In the genomic region with DNA sequence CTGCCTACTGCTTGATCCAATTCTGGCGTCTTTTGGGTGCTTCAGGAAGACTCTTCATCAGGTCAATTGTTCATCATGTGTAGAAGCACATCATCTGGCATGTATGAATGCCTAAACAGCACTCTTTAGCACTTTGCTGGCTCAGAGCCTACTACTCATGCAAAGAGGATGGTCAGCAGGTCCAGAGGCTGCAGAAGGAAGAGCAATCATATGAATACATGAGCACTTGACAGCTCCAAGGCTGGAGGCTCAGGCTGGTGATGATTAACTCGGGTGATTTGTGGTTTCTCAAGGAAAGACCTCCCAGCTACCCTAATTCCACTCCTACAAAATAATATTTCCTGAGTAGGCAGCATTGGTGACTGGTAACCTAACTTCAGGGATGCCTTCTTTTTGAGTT, we compare ENCODE assay signal across 21 cellular contexts.
DNase-seq lines count a peak whose midpoint lies in the region; ATAC-seq and TF ChIP-seq lines count a peak whose summit lies in the region.
"Had no signal": no experiment of that assay in that cellular context is flagged by ENCODE, and none has a peak within 500 bp of the region (broad histone marks: within the 10 kb centered on the region; RNA-seq: fewer than 3 reads in every experiment).

No MANE protein-coding gene starts in this region.

- H3K36me3 ChIP-seq in colonic mucosa: no peaks in the 10 kb centered on the region
- H3K36me3 ChIP-seq: BLaER1 had no signal

- H3K4me3 ChIP-seq in colonic mucosa: no peak overlapping the region
- H3K4me3 ChIP-seq: BLaER1 had no signal

- TF ChIP-seq CTCF in colonic mucosa (IDR thresholded peaks at IDR 0.05): no peak

- H3K4me1 ChIP-seq in colonic mucosa: no peaks in the 10 kb centered on the region
- H3K4me1 ChIP-seq: BLaER1 had no signal

- peak; percentile 2 for DNase-seq in DMS53 (lab: John Stamatoyannopoulos, UW)
- DNase-seq in DMS53 treated with DMSO at 0.1 percent for 48 hours (lab: John Stamatoyannopoulos, UW; ENCODE audit: unreplicated experiment): no peak
- peak; percentile 7 for DNase-seq in NCI-H2029 treated with DMSO at 0.1 percent for 48 hours (lab: John Stamatoyannopoulos, UW)
- peak; percentile 93 for DNase-seq in glomerular visceral epithelial cell (ENCODE audit: extremely low spot score)
- DNase-seq in DMS153 (lab: John Stamatoyannopoulos, UW): no peak
- DNase-seq in colonic mucosa: no peak
- no peak for DNase-seq in GF-D8 (lab: John Stamatoyannopoulos, UW)
- DNase-seq: CD4-positive, alpha-beta memory T cell; KBM-7; NCI-H1105 treated with DMSO at 0.1 percent for 48 hours; NCI-H1694; NCI-H2107; NCI-H226; NCI-H524; NCI-H82; SIG-M5 had no signal

- no peaks in the 10 kb centered on the region for H3K27me3 ChIP-seq in colonic mucosa
- H3K27me3 ChIP-seq: BLaER1 had no signal

- H3K9me3 ChIP-seq in colonic mucosa: no peaks in the 10 kb centered on the region
- H3K9me3 ChIP-seq: BLaER1 had no signal

- no peak overlapping the region for H3K27ac ChIP-seq in colonic mucosa
- H3K27ac ChIP-seq: 22Rv1, BLaER1, RWPE1 had no signal

- ATAC-seq in GM21381 (IDR thresholded peaks at IDR 0.05; ENCODE audit: unreplicated experiment): no peak
- ATAC-seq: SK-N-SH treated with all-trans-retinoic acid at 6 μM for 48 hours had no signal

- H3K9ac ChIP-seq in colonic mucosa (ENCODE audit: low read depth in 2 of 2, low read length in 2 of 2): no peak overlapping the region
- H3K9ac ChIP-seq: BLaER1 had no signal

- intact Hi-C loops in colonic mucosa (cut with DNase I): no loop called here

Comparison
In these comparisons a context has a peak if more than half of its experiments do, and no peak if none do; other contexts are left out.
1. DNase-seq: peak in DMS53 (single experiment), NCI-H2029 treated with DMSO at 0.1 percent for 48 hours (single experiment) and glomerular visceral epithelial cell (single experiment); none in DMS53 treated with DMSO at 0.1 percent for 48 hours (single experiment), DMS153 (single experiment), colonic mucosa (single experiment) and GF-D8 (single experiment).